10 cellular contexts compared by ENCODE assay signal in genomic region chr12:75738486-75738885, GRCh38.
DNase-seq lines count a peak whose midpoint lies in the region; ATAC-seq and TF ChIP-seq lines count a peak whose summit lies in the region.
"Had no signal": no experiment of that assay in that cellular context is flagged by ENCODE, and none has a peak within 500 bp of the region (broad histone marks: within the 10 kb centered on the region; RNA-seq: fewer than 3 reads in every experiment).

No MANE protein-coding gene starts in this region.

- POLR2A ChIA-PET in MCF 10A (lab: Yijun Ruan, JAX), result interaction anchor here (0.8 to 1.1 kb wide), 3 partner anchors 13 to 294 kb away, joined by 3 to 6 read pairs (median 5); no protein-coding TSS in a partner anchor

- H3K9me3 Mint-ChIP-seq in activated T-cell treated with anti-CD3 and anti-CD28 coated beads, Interleukin-2, amount 50 U/mL, for 24 hours, result no peaks in the 10 kb centered on the region
- peaks cover 8% of the 10 kb centered on the region for H3K9me3 Mint-ChIP-seq in MCF 10A (ENCODE audit: unreplicated experiment)
- H3K9me3 Mint-ChIP-seq: T-cell had no signal

- H3K9me3 ChIP-seq in BE2C, result no peaks in the 10 kb centered on the region
- H3K9me3 ChIP-seq: right atrium auricular region had no signal

- H3K36me3 ChIP-seq in BE2C, result no peaks in the 10 kb centered on the region
- H3K36me3 ChIP-seq: right atrium auricular region had no signal

- no peak overlapping the region for H3K4me3 Mint-ChIP-seq in activated T-cell treated with anti-CD3 and anti-CD28 coated beads, Interleukin-2, amount 50 U/mL, for 24 hours
- H3K4me3 Mint-ChIP-seq in MCF 10A (ENCODE audit: unreplicated experiment), result no peak overlapping the region
- H3K4me3 Mint-ChIP-seq: T-cell had no signal

- DNase-seq in activated T-cell treated with anti-CD3 and anti-CD28 coated beads, Interleukin-2, amount 50 U/mL, for 24 hours, result peak; percentile 43
- DNase-seq in stimulated activated CD8-positive, alpha-beta memory T cell treated with anti-CD3 and anti-CD28 coated beads, Interleukin-15, amount 100 ng/mL, for 4 hours (ENCODE audit: low read depth in 2 of 2), result peak; percentile 4 to 6
- DNase-seq in MCF 10A (ENCODE audit: unreplicated experiment) (no peak), DMS153 treated with DMSO at 0.1 percent for 48 hours (lab: John Stamatoyannopoulos, UW; ENCODE audit: unreplicated experiment) (no peak), BE2C (no peak)
- DNase-seq: HCEC 1CT, T-cell had no signal

- no peak overlapping the region for H3K4me3 ChIP-seq in BE2C (ENCODE audit: low read depth, low read length)
- H3K4me3 ChIP-seq: right atrium auricular region had no signal

- no peaks in the 10 kb centered on the region for H3K27me3 ChIP-seq in BE2C
- H3K27me3 ChIP-seq: right atrium auricular region had no signal

- intact Hi-C loops in MCF 10A (cut with micrococcal nuclease), result no loop called here

- CTCF ChIA-PET in MCF 10A (lab: Yijun Ruan, JAX), result interaction anchor here (0.6 to 1.1 kb wide), 4 partner anchors 13 to 66 kb away, joined by 3 to 4 read pairs (median 3); no protein-coding TSS in a partner anchor

- H3K4me1 Mint-ChIP-seq in activated T-cell treated with anti-CD3 and anti-CD28 coated beads, Interleukin-2, amount 50 U/mL, for 24 hours (ENCODE audit: low read depth), result peaks cover 36% of the 10 kb centered on the region
- H3K4me1 Mint-ChIP-seq in MCF 10A (ENCODE audit: insufficient read depth, unreplicated experiment), result peaks cover 19% of the 10 kb centered on the region

- peak; percentile 97 for ATAC-seq in GM19372 (IDR thresholded peaks at IDR 0.05; ENCODE audit: low read depth, unreplicated experiment)
- peak; percentile 92 for ATAC-seq in HG03039 (IDR thresholded peaks at IDR 0.05; ENCODE audit: unreplicated experiment)

- TF ChIP-seq CTCF in MCF 10A (IDR thresholded peaks at IDR 0.05; ENCODE audit: unreplicated experiment) (no peak), BE2C (IDR thresholded peaks at IDR 0.05; ENCODE audit: low read depth, low read length) (no peak)

- no peaks in the 10 kb centered on the region for H3K36me3 Mint-ChIP-seq in activated T-cell treated with anti-CD3 and anti-CD28 coated beads, Interleukin-2, amount 50 U/mL, for 24 hours (ENCODE audit: low read depth)
- no peaks in the 10 kb centered on the region for H3K36me3 Mint-ChIP-seq in MCF 10A (ENCODE audit: insufficient read depth, unreplicated experiment)
- H3K36me3 Mint-ChIP-seq: T-cell had no signal

- H3K27ac Mint-ChIP-seq in activated T-cell treated with anti-CD3 and anti-CD28 coated beads, Interleukin-2, amount 50 U/mL, for 24 hours, result peak overlapping the region; percentile 55
- no peak overlapping the region for H3K27ac Mint-ChIP-seq in MCF 10A (ENCODE audit: low read depth, unreplicated experiment)
- H3K27ac Mint-ChIP-seq: T-cell had no signal

- no TSS peak for BruUV-seq in MCF 10A (replicated peaks; lab: Mats Ljungman, UMichigan)

- no peaks in the 10 kb centered on the region for H3K4me1 ChIP-seq in BE2C
- H3K4me1 ChIP-seq: right atrium auricular region had no signal

- H3K27me3 Mint-ChIP-seq in activated T-cell treated with anti-CD3 and anti-CD28 coated beads, Interleukin-2, amount 50 U/mL, for 24 hours, result peaks cover 12% of the 10 kb centered on the region
- no peaks in the 10 kb centered on the region for H3K27me3 Mint-ChIP-seq in MCF 10A (ENCODE audit: insufficient read depth, unreplicated experiment)

Comparison
In these comparisons a context has a peak if more than half of its experiments do, and no peak if none do; other contexts are left out.
1. DNase-seq: peak in activated T-cell treated with anti-CD3 and anti-CD28 coated beads, Interleukin-2, amount 50 U/mL, for 24 hours (single experiment) and stimulated activated CD8-positive, alpha-beta memory T cell treated with anti-CD3 and anti-CD28 coated beads, Interleukin-15, amount 100 ng/mL, for 4 hours (2 of 2); none in MCF 10A (single experiment), DMS153 treated with DMSO at 0.1 percent for 48 hours (single experiment) and BE2C (single experiment).